18 cellular contexts compared by ENCODE assay signal in the genomic region with DNA sequence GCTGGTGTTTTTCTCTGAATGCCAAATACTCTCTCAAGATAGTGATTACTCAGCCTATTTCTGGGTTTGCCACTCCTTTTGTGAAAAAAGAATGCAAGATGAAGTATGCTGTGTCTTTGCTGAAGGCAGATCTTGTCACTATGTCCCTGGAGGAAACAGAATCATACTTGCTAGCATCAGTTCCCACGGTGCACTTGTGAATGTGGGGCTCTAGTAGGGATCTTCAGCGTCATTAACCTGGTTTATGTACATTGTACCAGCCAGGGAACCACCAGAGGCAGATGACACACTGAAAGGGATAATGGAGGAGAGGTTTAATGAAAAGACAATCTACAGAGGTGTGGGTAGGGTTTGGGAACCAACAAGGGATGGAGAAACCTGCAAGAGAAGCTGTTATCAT.
DNase-seq lines count a peak whose midpoint lies in the region; ATAC-seq, FAIRE-seq and TF ChIP-seq lines count a peak whose summit lies in the region.
"Had no signal": no experiment of that assay in that cellular context is flagged by ENCODE, and none has a peak within 500 bp of the region (broad histone marks: within the 10 kb centered on the region; RNA-seq: fewer than 3 reads in every experiment).

No MANE protein-coding gene starts in this region.

- ATAC-seq in A549 = no peak
- ATAC-seq in naive thymus-derived CD4-positive, alpha-beta T cell = no peak
- ATAC-seq: CD8-positive, alpha-beta T cell; HCT116 had no signal

- H3K4me3 ChIP-seq in A549 (no peak overlapping the region), astrocyte (ENCODE audit: insufficient read depth, low read depth, low read length) (no peak overlapping the region), MM.1S (ENCODE audit: low read length) (no peak overlapping the region)
- no peak overlapping the region for H3K4me3 ChIP-seq in CD4-positive, alpha-beta memory T cell (ENCODE audit: low read length in 2 of 2)
- no peak overlapping the region for H3K4me3 ChIP-seq in naive thymus-derived CD4-positive, alpha-beta T cell (ENCODE audit: low read length)
- H3K4me3 ChIP-seq: GM23248, Peyer's patch, SK-N-MC had no signal

- no peaks in the 10 kb centered on the region for H3F3A ChIP-seq in MM.1S (ENCODE audit: insufficient read depth, low read length)

- H3K27ac ChIP-seq in A549 (no peak overlapping the region), astrocyte (ENCODE audit: low read depth, low read length) (no peak overlapping the region), MM.1S (ENCODE audit: low read length) (no peak overlapping the region)
- no peak overlapping the region for H3K27ac ChIP-seq in CD4-positive, alpha-beta memory T cell (ENCODE audit: low read depth, low read length)
- no peak overlapping the region for H3K27ac ChIP-seq in naive thymus-derived CD4-positive, alpha-beta T cell (ENCODE audit: low read depth, low read length)
- H3K27ac ChIP-seq: GM23248, Peyer's patch, SK-N-MC had no signal

- CTCF ChIA-PET in A549 (lab: Yijun Ruan, JAX) = no interaction called here
- CTCF ChIA-PET in CD4-positive, alpha-beta memory T cell (lab: Charles Lee; ENCODE audit: partially characterized antibody) = interaction anchor here (1.5 kb wide), 1 partner anchor 12 kb away, joined by 4 read pairs; no protein-coding TSS in a partner anchor
- CTCF ChIA-PET in naive thymus-derived CD4-positive, alpha-beta T cell (lab: Charles Lee) = no interaction called here

- H3K9me3 Mint-ChIP-seq in CD4-positive, alpha-beta memory T cell = peaks cover 0 to 2% (median 0%) of the 10 kb centered on the region in 8 donors
- no peaks in the 10 kb centered on the region for H3K9me3 Mint-ChIP-seq in astrocyte (ENCODE audit: unreplicated experiment)
- peaks cover 0 to 3% (median 0%) of the 10 kb centered on the region in 11 donors for H3K9me3 Mint-ChIP-seq in naive thymus-derived CD4-positive, alpha-beta T cell
- H3K9me3 Mint-ChIP-seq: CD8-positive, alpha-beta T cell; IgD-negative memory B cell had no signal

- TF ChIP-seq POLR2A in A549 (IDR thresholded peaks at IDR 0.05; ENCODE audit: low read length) = no peak

- H3K27me3 ChIP-seq in CD4-positive, alpha-beta memory T cell (ENCODE audit: insufficient read depth, low read length) = no peaks in the 10 kb centered on the region
- H3K27me3 ChIP-seq in astrocyte (ENCODE audit: insufficient read depth, low read length) (no peaks in the 10 kb centered on the region), MM.1S (replicated peaks; ENCODE audit: insufficient read depth, low read length) (no peaks in the 10 kb centered on the region)
- no peaks in the 10 kb centered on the region for H3K27me3 ChIP-seq in naive thymus-derived CD4-positive, alpha-beta T cell (ENCODE audit: control insufficient read depth in 2 of 2, insufficient read depth in 2 of 2, low read length in 2 of 2)
- H3K27me3 ChIP-seq: Peyer's patch had no signal

- H3K9me2 ChIP-seq in MM.1S (replicated peaks; ENCODE audit: insufficient read depth, low read length) = no peaks in the 10 kb centered on the region

- no peak for TF ChIP-seq EP300 in A549 (IDR thresholded peaks at IDR 0.05)

- peaks cover 3 to 9% (median 6%) of the 10 kb centered on the region in 4 donors for H3K4me1 Mint-ChIP-seq in CD4-positive, alpha-beta memory T cell
- peaks cover 4% of the 10 kb centered on the region for H3K4me1 Mint-ChIP-seq in astrocyte (ENCODE audit: low read depth, unreplicated experiment)
- peaks cover 4 to 20% (median 12%) of the 10 kb centered on the region in 7 donors for H3K4me1 Mint-ChIP-seq in naive thymus-derived CD4-positive, alpha-beta T cell

- H3K9me3 ChIP-seq in A549 = no peaks in the 10 kb centered on the region
- H3K9me3 ChIP-seq in CD4-positive, alpha-beta memory T cell (ENCODE audit: control insufficient read depth in 1 of 2, low read length in 2 of 2) = no peaks in the 10 kb centered on the region
- no peaks in the 10 kb centered on the region for H3K9me3 ChIP-seq in astrocyte (ENCODE audit: insufficient read depth, low read depth, low read length)
- H3K9me3 ChIP-seq in naive thymus-derived CD4-positive, alpha-beta T cell (ENCODE audit: control insufficient read depth in 2 of 3, low read length in 3 of 3) = no peaks in the 10 kb centered on the region
- H3K9me3 ChIP-seq in MM.1S (replicated peaks; ENCODE audit: insufficient read depth, low read length) = no peaks in the 10 kb centered on the region
- H3K9me3 ChIP-seq: Peyer's patch had no signal

- FAIRE-seq in A549 (lab: Jason Lieb, UNC) (no peak), astrocyte (lab: Jason Lieb, UNC) (no peak)
- FAIRE-seq: GM18507 had no signal

- H3K4me3 Mint-ChIP-seq in CD4-positive, alpha-beta memory T cell = no peak overlapping the region
- H3K4me3 Mint-ChIP-seq in astrocyte (ENCODE audit: unreplicated experiment) = no peak overlapping the region
- no peak overlapping the region for H3K4me3 Mint-ChIP-seq in naive thymus-derived CD4-positive, alpha-beta T cell
- H3K4me3 Mint-ChIP-seq: CD8-positive, alpha-beta T cell had no signal

- no peaks in the 10 kb centered on the region for H3K79me2 ChIP-seq in astrocyte (ENCODE audit: insufficient read depth, low read length)
- no peaks in the 10 kb centered on the region for H3K79me2 ChIP-seq in MM.1S (ENCODE audit: low read length)

- H3K27ac Mint-ChIP-seq in CD4-positive, alpha-beta memory T cell = peak overlapping the region in 5 of 7 donors; percentile 19 to 74 (median 67)
- H3K27ac Mint-ChIP-seq in astrocyte (ENCODE audit: unreplicated experiment) = peak overlapping the region; percentile 1
- peak overlapping the region in 5 of 9 donors; percentile 7 to 82 (median 32) for H3K27ac Mint-ChIP-seq in naive thymus-derived CD4-positive, alpha-beta T cell
- H3K27ac Mint-ChIP-seq: CD8-positive, alpha-beta T cell had no signal

- H3K4me1 ChIP-seq in A549 (peaks cover 8% of the 10 kb centered on the region; the same call in 2 of the 3 replicates), astrocyte (ENCODE audit: insufficient read depth, low read length) (peaks cover 4% of the 10 kb centered on the region), MM.1S (ENCODE audit: low read length) (no peaks in the 10 kb centered on the region)
- H3K4me1 ChIP-seq in CD4-positive, alpha-beta memory T cell (ENCODE audit: insufficient read depth, low read length) = peaks cover 5% of the 10 kb centered on the region
- no peaks in the 10 kb centered on the region for H3K4me1 ChIP-seq in naive thymus-derived CD4-positive, alpha-beta T cell (ENCODE audit: control insufficient read depth in 2 of 2, insufficient read depth in 2 of 2, low read length in 2 of 2)

- intact Hi-C loops in CD4-positive, alpha-beta memory T cell (cut with micrococcal nuclease) = no loop called here
- intact Hi-C loops in naive thymus-derived CD4-positive, alpha-beta T cell (cut with micrococcal nuclease) = no loop called here

- H3K36me3 ChIP-seq in CD4-positive, alpha-beta memory T cell (ENCODE audit: insufficient read depth, low read length) = no peaks in the 10 kb centered on the region
- H3K36me3 ChIP-seq in astrocyte (ENCODE audit: insufficient read depth, low read length) (no peaks in the 10 kb centered on the region), MM.1S (replicated peaks; ENCODE audit: insufficient read depth, low read length) (no peaks in the 10 kb centered on the region)
- no peaks in the 10 kb centered on the region for H3K36me3 ChIP-seq in naive thymus-derived CD4-positive, alpha-beta T cell (ENCODE audit: control insufficient read depth in 2 of 3, insufficient read depth in 3 of 3, low read length in 3 of 3)
- H3K36me3 ChIP-seq: Peyer's patch had no signal

- H3K9ac ChIP-seq in astrocyte (ENCODE audit: low read length) (no peak overlapping the region), MM.1S (ENCODE audit: low read length) (no peak overlapping the region)
- H3K9ac ChIP-seq: GM23248 had no signal

- TF ChIP-seq CTCF in A549 (IDR thresholded peaks at IDR 0.05) (no peak), astrocyte (IDR thresholded peaks at IDR 0.05; ENCODE audit: insufficient read depth, low read depth, low read length) (no peak), MM.1S (IDR thresholded peaks at IDR 0.05; ENCODE audit: low read length) (no peak)

- WGBS in A549 (ENCODE audit: missing lambda C conversion rate) = 12% methylated on average over 2 of the region's 2 CpGs

- no peaks in the 10 kb centered on the region for H3K36me3 Mint-ChIP-seq in CD4-positive, alpha-beta memory T cell
- no peaks in the 10 kb centered on the region for H3K36me3 Mint-ChIP-seq in astrocyte (ENCODE audit: low read depth, unreplicated experiment)
- H3K36me3 Mint-ChIP-seq in naive thymus-derived CD4-positive, alpha-beta T cell = no peaks in the 10 kb centered on the region
- H3K36me3 Mint-ChIP-seq: CD8-positive, alpha-beta T cell had no signal

- H4K20me1 ChIP-seq in astrocyte (ENCODE audit: insufficient read depth, low read length) = no peaks in the 10 kb centered on the region
- no peaks in the 10 kb centered on the region for H4K20me1 ChIP-seq in MM.1S (ENCODE audit: insufficient read depth, low read length)

- no peak for TF ChIP-seq RAD21 in A549 (conservative IDR thresholded peaks at IDR 0.05 in 1 of 2, IDR thresholded peaks at IDR 0.05 in 1 of 2)

- DNase-seq in A549 (ENCODE audit: low read depth in 1 of 2, low spot score in 1 of 2) (no peak), astrocyte (ENCODE audit: low read depth) (no peak), NCI-H774 (lab: John Stamatoyannopoulos, UW) (no peak), MM.1S (no peak), HuH-7.5 (ENCODE audit: low spot score) (no peak)
- no peak for DNase-seq in CD4-positive, alpha-beta memory T cell
- no peak for DNase-seq in naive thymus-derived CD4-positive, alpha-beta T cell
- no peak for DNase-seq in activated CD8-positive, alpha-beta memory T cell treated with anti-CD3 and anti-CD28 coated beads, Interleukin-2, amount 50 U/mL, for 4 hours
- DNase-seq: AML-193; CD8-positive, alpha-beta T cell; Kasumi-1; NCI-H1417 treated with DMSO at 0.1 percent for 48 hours; Peyer's patch had no signal

- POLR2A ChIA-PET in A549 (lab: Yijun Ruan, JAX) = no interaction called here
- POLR2A ChIA-PET in CD4-positive, alpha-beta memory T cell (lab: Charles Lee; ENCODE audit: partially characterized antibody) = no interaction called here
- POLR2A ChIA-PET in naive thymus-derived CD4-positive, alpha-beta T cell (lab: Charles Lee) = interaction anchor here (1.2 kb wide), 1 partner anchor 117 kb away, joined by 3 read pairs; no protein-coding TSS in a partner anchor

- H2AFZ ChIP-seq in astrocyte (ENCODE audit: low read depth, low read length) = no peak overlapping the region
- H2AFZ ChIP-seq in MM.1S (ENCODE audit: low read length) = no peak overlapping the region
- H2AFZ ChIP-seq: GM23248 had no signal

- no peak overlapping the region for H3K4me2 ChIP-seq in A549
- no peak overlapping the region for H3K4me2 ChIP-seq in astrocyte (ENCODE audit: low read length)
- H3K4me2 ChIP-seq in MM.1S (ENCODE audit: low read depth, low read length) = no peak overlapping the region

- no peaks in the 10 kb centered on the region for H3K27me3 Mint-ChIP-seq in CD4-positive, alpha-beta memory T cell
- H3K27me3 Mint-ChIP-seq in astrocyte (ENCODE audit: low read depth, unreplicated experiment) = peaks cover 4% of the 10 kb centered on the region
- H3K27me3 Mint-ChIP-seq in naive thymus-derived CD4-positive, alpha-beta T cell = peaks cover 0 to 5% (median 0%) of the 10 kb centered on the region in 5 donors
- H3K27me3 Mint-ChIP-seq: IgD-negative memory B cell had no signal

TF ChIP-seq in A549, 52 proteins besides CTCF, POLR2A, EP300 and RAD21 (continues in another document):
- TF ChIP-seq MAFK (IDR thresholded peaks at IDR 0.05; ENCODE audit: partially characterized antibody) (peak; percentile 30), NPAS2 (CRISPR knock-in tag; IDR thresholded peaks at IDR 0.05; ENCODE audit: borderline replicate concordance) (no peak)

Comparison
In these comparisons a context has a peak if more than half of its experiments do, and no peak if none do; other contexts are left out.
1. H3K27ac Mint-ChIP-seq: peak in every context shown above with its lines; median percentile 67 in CD4-positive, alpha-beta memory T cell; 32 in naive thymus-derived CD4-positive, alpha-beta T cell; 1 in astrocyte.